Comparison of ENCODE assay signal across 8 cellular contexts in the genomic region with DNA sequence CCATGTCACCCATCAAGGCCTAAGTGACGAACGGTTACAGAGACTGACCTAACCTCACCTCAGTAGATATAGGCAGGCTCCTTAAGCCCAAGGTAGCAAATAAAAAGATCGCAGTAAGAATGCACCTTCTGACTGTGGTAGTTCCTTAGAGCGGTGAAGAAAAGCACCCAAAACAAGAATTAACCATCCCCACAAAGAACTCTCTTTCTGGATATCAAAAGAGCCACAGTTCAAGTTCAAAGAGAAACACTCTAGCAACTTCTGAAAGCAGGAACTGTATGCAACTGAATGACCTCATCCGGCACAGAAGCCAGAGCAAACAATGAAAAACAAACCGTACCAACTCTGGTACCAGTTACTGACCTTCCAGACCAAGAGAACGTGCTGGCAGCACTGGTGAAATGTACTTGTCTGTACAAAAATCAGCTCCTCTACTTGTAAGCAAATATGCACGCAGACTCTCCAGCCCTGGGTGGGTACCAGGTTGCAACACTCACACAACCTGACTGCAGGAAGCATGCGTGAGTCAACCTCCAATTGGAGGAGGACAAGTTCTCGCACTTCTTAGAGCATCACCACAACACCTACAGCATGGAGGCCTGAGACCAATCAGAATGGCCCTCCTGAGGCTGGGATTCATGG.
A peak's percentile ranks its signal among the peaks of the same experiment; 100 is the strongest.
DNase-seq lines count a peak whose midpoint lies in the region; ATAC-seq lines count a peak whose summit lies in the region.

No MANE protein-coding gene starts in this region.

- DNase-seq in activated T-helper 1 cell treated with Interleukin-2 at 50 U/mL for 16 hours (ENCODE audit: low read depth) (peak; percentile 25), globus pallidus (ENCODE audit: low spot score) (peak; percentile 98), NCI-H1694 (lab: John Stamatoyannopoulos, UW) (no peak), G401 (ENCODE audit: low spot score) (no peak), GOT3 (lab: John Stamatoyannopoulos, UW) (no peak)
- DNase-seq in stimulated activated CD4-positive, alpha-beta T cell treated with anti-CD3 and anti-CD28 coated beads, Interleukin-4, amount 100 ng/mL, for 1 hour, result peak; percentile 45

- ATAC-seq in GM19328 (IDR thresholded peaks at IDR 0.05; ENCODE audit: unreplicated experiment) (peak; percentile 43), HG03469 (IDR thresholded peaks at IDR 0.05; ENCODE audit: unreplicated experiment) (peak; percentile 49)

- in situ Hi-C loops in G401 (cut with HindIII; ENCODE audit: low sequenced_read_pairs), result no loop called here

Comparison
In these comparisons a context has a peak if more than half of its experiments do, and no peak if none do; other contexts are left out.
1. DNase-seq: peak in activated T-helper 1 cell treated with Interleukin-2 at 50 U/mL for 16 hours (single experiment), globus pallidus (single experiment) and stimulated activated CD4-positive, alpha-beta T cell treated with anti-CD3 and anti-CD28 coated beads, Interleukin-4, amount 100 ng/mL, for 1 hour (single experiment); none in NCI-H1694 (single experiment), G401 (single experiment) and GOT3 (single experiment).